In genomic region chr2:32719933-32720716, GRCh38 we compare ENCODE assay signal across 16 cellular contexts.
DNase-seq lines count a peak whose midpoint lies in the region; ATAC-seq and TF ChIP-seq lines count a peak whose summit lies in the region.
"Had no signal": no experiment of that assay in that cellular context is flagged by ENCODE, and none has a peak within 500 bp of the region (broad histone marks: within the 10 kb centered on the region; RNA-seq: fewer than 3 reads in every experiment).

No MANE protein-coding gene starts in this region.

- intact Hi-C loops in left ventricle myocardium superior (cut with micrococcal nuclease) (no loop called here), gastrocnemius medialis (cut with DNase I; ENCODE audit: low total_unique reads) (no loop called here)

- H3K4me2 ChIP-seq in Karpas-422 (ENCODE audit: low read depth, low read length, poor library complexity, severe bottlenecking) = peak overlapping the region; percentile 34
- H3K4me2 ChIP-seq: A549, GM23338 had no signal

- no peak for DNase-seq in Karpas-422
- peak; percentile 33 to 48 for DNase-seq in dermis microvascular lymphatic vessel endothelial cell (ENCODE audit: low read depth in 2 of 2)
- no peak for DNase-seq in left ventricle myocardium superior
- DNase-seq in gastrocnemius medialis = no peak
- DNase-seq in stimulated activated CD4-positive, alpha-beta T cell treated with anti-CD3 and anti-CD28 coated beads, Interleukin-1b, Interleukin-23, amount 100 ng/mL, for 48 hours = no peak
- DNase-seq in NCI-H1436 treated with DMSO at 0.1 percent for 48 hours (lab: John Stamatoyannopoulos, UW) = no peak
- DNase-seq: Caco-2, DMS153, NCI-H1417 treated with DMSO at 0.1 percent for 48 hours, NCI-H524 treated with DMSO at 0.1 percent for 48 hours had no signal

- no peak for TF ChIP-seq POLR2A in gastrocnemius medialis (IDR thresholded peaks at IDR 0.05)

- no peak for TF ChIP-seq CTCF in gastrocnemius medialis (IDR thresholded peaks at IDR 0.05 in 4 of 5, conservative IDR thresholded peaks at IDR 0.05 in 1 of 5)

- H3K4me3 ChIP-seq in Karpas-422 (ENCODE audit: low read length) (no peak overlapping the region), gastrocnemius medialis (no peak overlapping the region)
- H3K4me3 ChIP-seq: A549, GM23338 had no signal

- H3K27me3 ChIP-seq in Karpas-422 (ENCODE audit: low read length) = no peaks in the 10 kb centered on the region
- H3K27me3 ChIP-seq in gastrocnemius medialis = no peaks in the 10 kb centered on the region

- H3K9me3 ChIP-seq in Karpas-422 (ENCODE audit: low read length) (no peaks in the 10 kb centered on the region), gastrocnemius medialis (no peaks in the 10 kb centered on the region)
- H3K9me3 ChIP-seq: A549, Caco-2 had no signal

- H3K27ac ChIP-seq in Karpas-422 (ENCODE audit: low read length) = peak overlapping the region; percentile 82
- peak overlapping the region; percentile 25 to 70 (median 42) for H3K27ac ChIP-seq in gastrocnemius medialis
- H3K27ac ChIP-seq: A549, C4-2B had no signal

- H3K36me3 ChIP-seq in Karpas-422 (ENCODE audit: insufficient read depth, low read length) = no peaks in the 10 kb centered on the region
- H3K36me3 ChIP-seq in gastrocnemius medialis = no peaks in the 10 kb centered on the region

- peaks cover 25% of the 10 kb centered on the region; the same call in 1 of the 2 replicates for H3K79me2 ChIP-seq in Karpas-422 (ENCODE audit: low read length)

- no peak overlapping the region for H2AFZ ChIP-seq in Karpas-422 (ENCODE audit: low read length)
- H2AFZ ChIP-seq: GM23338 had no signal

- H3K9me2 ChIP-seq in Karpas-422 (replicated peaks; ENCODE audit: insufficient read depth, low read length) = no peaks in the 10 kb centered on the region

- H3K9ac ChIP-seq in Karpas-422 (ENCODE audit: low read length) = peak overlapping the region; percentile 41

- in situ Hi-C loops in gastrocnemius medialis (cut with MboI; ENCODE audit: low sequenced_read_pairs in 4 of 4) = no loop called here

- ATAC-seq in left ventricle myocardium superior (peak; percentile 91), gastrocnemius medialis (peak; percentile 66 to 86), GM21360 (IDR thresholded peaks at IDR 0.05; ENCODE audit: unreplicated experiment) (no peak), HG02938 (IDR thresholded peaks at IDR 0.05; ENCODE audit: unreplicated experiment) (no peak)
- ATAC-seq: GM23338, HCT116 had no signal

- H3K4me1 ChIP-seq in Karpas-422 (ENCODE audit: low read length) = peaks cover 38% of the 10 kb centered on the region
- H3K4me1 ChIP-seq in gastrocnemius medialis = peaks cover 33 to 47% of the 10 kb centered on the region in 2 donors
- H3K4me1 ChIP-seq: A549, Caco-2 had no signal

- no peaks in the 10 kb centered on the region for H4K20me1 ChIP-seq in Karpas-422 (ENCODE audit: insufficient read depth, low read depth, low read length)

Comparison
In these comparisons a context has a peak if more than half of its experiments do, and no peak if none do; other contexts are left out.
1. DNase-seq: peak in dermis microvascular lymphatic vessel endothelial cell (2 of 2); none in Karpas-422 (single experiment), left ventricle myocardium superior (single experiment), gastrocnemius medialis (0 of 2), stimulated activated CD4-positive, alpha-beta T cell treated with anti-CD3 and anti-CD28 coated beads, Interleukin-1b, Interleukin-23, amount 100 ng/mL, for 48 hours (single experiment) and NCI-H1436 treated with DMSO at 0.1 percent for 48 hours (single experiment).
2. ATAC-seq: peak in left ventricle myocardium superior (single experiment) and gastrocnemius medialis (2 of 2); none in GM21360 (single experiment) and HG02938 (single experiment).